ENCODE assay signal across 14 cellular contexts in genomic region chr7:134427896-134428295, GRCh38.
DNase-seq lines count a peak whose midpoint lies in the region; TF ChIP-seq lines count a peak whose summit lies in the region.
"Had no signal": no experiment of that assay in that cellular context is flagged by ENCODE, and none has a peak within 500 bp of the region (broad histone marks: within the 10 kb centered on the region; RNA-seq: fewer than 3 reads in every experiment).

No MANE protein-coding gene starts in this region.

- no peaks in the 10 kb centered on the region for H3K36me3 ChIP-seq in adipocyte (ENCODE audit: control insufficient read depth, insufficient read depth, low read length, severe bottlenecking)
- H3K36me3 ChIP-seq: BE2C had no signal

- H3K4me1 ChIP-seq in adipocyte (ENCODE audit: control insufficient read depth, insufficient read depth, low read length), result peaks cover 7% of the 10 kb centered on the region
- H3K4me1 ChIP-seq: BE2C had no signal

- H3K27me3 ChIP-seq in adipocyte (replicated peaks; ENCODE audit: control insufficient read depth, insufficient read depth, low read length), result no peaks in the 10 kb centered on the region
- H3K27me3 ChIP-seq: BE2C had no signal

- DNase-seq in AG09319 (ENCODE audit: extremely low read depth, low read depth) (peak; percentile 51), adipocyte (ENCODE audit: low read depth) (peak; percentile 78), dedifferentiated amniotic fluid mesenchymal stem cell (ENCODE audit: extremely low spot score) (peak; percentile 58), NCI-H2171 treated with DMSO at 0.1 percent for 48 hours (lab: John Stamatoyannopoulos, UW) (no peak), GM19238 (ENCODE audit: insufficient read length, low spot score) (no peak)
- DNase-seq in central memory CD4-positive, alpha-beta T cell, result no peak
- DNase-seq: ACHN; BE2C; C1 segment of cervical spinal cord; CD4-positive, CD25-positive, alpha-beta regulatory T cell; CD8-positive, alpha-beta memory T cell; COR-L47; HCEC 1CT had no signal

- no peak overlapping the region for H3K9ac ChIP-seq in adipocyte (ENCODE audit: low read length)

- H3K9me3 ChIP-seq in adipocyte (ENCODE audit: control insufficient read depth, low read length), result no peaks in the 10 kb centered on the region
- H3K9me3 ChIP-seq: BE2C had no signal

- no peak for TF ChIP-seq CTCF in AG09319 (IDR thresholded peaks at IDR 0.05; ENCODE audit: low read depth, low read length)

- no peak overlapping the region for H3K4me3 ChIP-seq in adipocyte (ENCODE audit: low read length)
- H3K4me3 ChIP-seq: GM23338 had no signal

Comparison
In these comparisons a context has a peak if more than half of its experiments do, and no peak if none do; other contexts are left out.
1. DNase-seq: peak in AG09319 (single experiment), adipocyte (single experiment) and dedifferentiated amniotic fluid mesenchymal stem cell (single experiment); none in NCI-H2171 treated with DMSO at 0.1 percent for 48 hours (single experiment), central memory CD4-positive, alpha-beta T cell (single experiment) and GM19238 (single experiment).